ENCODE assay signal across 27 cellular contexts in the genomic region with DNA sequence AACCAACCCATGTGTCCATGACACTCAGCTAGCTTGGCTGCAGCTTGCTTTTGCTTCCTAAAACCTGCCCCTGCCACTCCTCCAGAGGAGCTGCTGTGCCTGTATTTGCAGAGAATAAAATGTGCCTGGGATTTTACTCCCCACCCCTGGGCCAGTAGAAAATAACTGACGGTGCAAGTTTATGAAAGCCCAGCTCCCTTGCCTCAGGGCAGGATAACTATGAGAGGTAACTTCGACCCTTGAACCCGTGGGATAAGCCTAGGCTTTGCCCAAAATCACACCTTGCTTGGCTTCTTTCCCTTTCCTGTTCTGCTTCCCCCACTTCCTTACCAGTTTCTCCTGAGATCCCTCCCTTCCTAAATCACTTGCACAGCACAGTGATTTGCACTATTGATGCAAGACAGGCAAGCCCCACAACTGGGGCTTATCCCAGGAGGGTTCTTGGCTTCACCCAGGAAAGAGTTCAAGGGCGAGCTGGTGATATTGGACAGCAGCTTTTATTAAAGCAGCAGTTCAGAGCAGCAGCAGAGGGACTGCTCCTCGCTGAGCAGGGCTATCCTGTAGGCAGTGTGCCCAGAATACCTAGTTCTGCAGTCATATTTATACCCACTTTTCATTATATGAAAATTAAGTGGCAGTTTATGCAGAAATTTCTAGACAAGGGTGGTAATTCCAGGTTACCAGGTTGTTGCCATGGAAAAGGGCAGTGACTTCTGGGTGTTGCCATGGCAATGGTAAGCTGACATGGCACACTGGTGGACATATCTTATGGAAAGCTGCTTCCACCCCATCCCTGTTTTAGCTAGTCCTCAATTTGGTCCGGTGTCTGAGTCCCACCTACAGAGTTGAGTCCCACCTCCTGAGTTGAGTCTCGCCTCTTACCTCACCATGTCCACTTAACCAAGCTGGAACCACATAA. TPM values are rescaled to one million over a fixed set of nuclear protein-coding genes. Genes with fewer than 3 reads are reported as not detected.
A peak's percentile ranks its signal among the peaks of the same experiment; 100 is the strongest.
DNase-seq lines count a peak whose midpoint lies in the region; ATAC-seq and TF ChIP-seq lines count a peak whose summit lies in the region.
"Had no signal": no experiment of that assay in that cellular context is flagged by ENCODE, and none has a peak within 500 bp of the region (broad histone marks: within the 10 kb centered on the region; RNA-seq: fewer than 3 reads in every experiment).

No MANE protein-coding gene starts in this region.

- H3K9me3 Mint-ChIP-seq in activated naive CD4-positive, alpha-beta T cell treated with anti-CD3 and anti-CD28 coated beads, Interleukin-2, amount 50 U/mL, for 72 hours: no peaks in the 10 kb centered on the region
- H3K9me3 Mint-ChIP-seq: CD8-positive, alpha-beta memory T cell had no signal

- H3K9me3 ChIP-seq in SJCRH30 (replicated peaks) (no peaks in the 10 kb centered on the region), breast epithelium (peaks cover 0 to 5% of the 10 kb centered on the region in 2 donors)

- intact Hi-C loops in left colon (cut with DNase I, micrococcal nuclease): no loop called here
- intact Hi-C loops in breast epithelium (cut with DNase I; ENCODE audit: low total_unique reads): no loop called here

- H3K4me3 ChIP-seq in KMS-11 (IDR thresholded peaks at IDR 0.05; ENCODE audit: insufficient read depth, low read depth, low read length) (no peak overlapping the region), SJCRH30 (no peak overlapping the region), breast epithelium (no peak overlapping the region)
- H3K4me3 ChIP-seq: GM23248, MG63 had no signal

- H2AFZ ChIP-seq in KMS-11 (ENCODE audit: low read depth): 0 out of 2 replicates have a peak overlapping the region, but pooled peaks have one; percentile 29
- H2AFZ ChIP-seq: GM23248 had no signal

- peak; percentile 70 for ATAC-seq in left colon
- ATAC-seq in activated naive CD4-positive, alpha-beta T cell treated with anti-CD3 and anti-CD28 coated beads, Interleukin-2, amount 50 U/mL, for 72 hours: no peak
- ATAC-seq: PC-3 had no signal

- DNase-seq in SJCRH30 (peak; percentile 16 to 31), left colon (no peak), myocyte (ENCODE audit: low read depth) (peak; percentile 33), KG1 (lab: John Stamatoyannopoulos, UW) (no peak), breast epithelium (ENCODE audit: low spot score in 2 of 2) (no peak)
- DNase-seq in activated naive CD4-positive, alpha-beta T cell treated with anti-CD3 and anti-CD28 coated beads, Interleukin-2, amount 50 U/mL, for 72 hours (ENCODE audit: low spot score in 2 of 2): no peak
- DNase-seq: Calu3; CD8-positive, alpha-beta memory T cell; DMS79 treated with DMSO at 0.1 percent for 48 hours; GF-D8; GM23248; H7; MG63; NCI-H1048; NCI-H1417 treated with DMSO at 0.1 percent for 48 hours; NCI-H1694 treated with DMSO at 0.1 percent for 48 hours; NCI-H2081; NCI-H2171; NCI-H345; NCI-H510A treated with DMSO at 0.1 percent for 48 hours; NCI-H748 treated with DMSO at 0.1 percent for 48 hours; PC-3; Right ventricle myocardium superior; T-helper 1 cell had no signal

- peak overlapping the region; percentile 37 for H3K27ac ChIP-seq in KMS-11
- H3K27ac ChIP-seq in SJCRH30: no peak overlapping the region; the same call in 1 of the 2 replicates
- no peak overlapping the region for H3K27ac ChIP-seq in breast epithelium
- H3K27ac ChIP-seq: C4-2B, GM23248 had no signal

- TF ChIP-seq POLR2A in breast epithelium (IDR thresholded peaks at IDR 0.05): no peak

- no peak for TF ChIP-seq CTCF in KMS-11 (conservative IDR thresholded peaks at IDR 0.05; ENCODE audit: low read depth, low read length)
- TF ChIP-seq CTCF in breast epithelium (IDR thresholded peaks at IDR 0.05): no peak

- H3K79me2 ChIP-seq in KMS-11 (ENCODE audit: insufficient read depth, low read depth): no peaks in the 10 kb centered on the region

- H3K9ac ChIP-seq in KMS-11: no peak overlapping the region; the same call in 1 of the 2 replicates
- H3K9ac ChIP-seq: GM23248 had no signal

- H3K27me3 ChIP-seq in KMS-11 (ENCODE audit: insufficient read depth, low read depth) (no peaks in the 10 kb centered on the region), SJCRH30 (no peaks in the 10 kb centered on the region), breast epithelium (no peaks in the 10 kb centered on the region)
- H3K27me3 ChIP-seq: MG63 had no signal

- peaks cover 0 to 4% of the 10 kb centered on the region in 2 donors for H3K36me3 Mint-ChIP-seq in activated naive CD4-positive, alpha-beta T cell treated with anti-CD3 and anti-CD28 coated beads, Interleukin-2, amount 50 U/mL, for 72 hours
- H3K36me3 Mint-ChIP-seq: CD8-positive, alpha-beta memory T cell had no signal

- no peak overlapping the region for H3K27ac Mint-ChIP-seq in activated naive CD4-positive, alpha-beta T cell treated with anti-CD3 and anti-CD28 coated beads, Interleukin-2, amount 50 U/mL, for 72 hours
- H3K27ac Mint-ChIP-seq: B cell had no signal

- H3K4me1 ChIP-seq in KMS-11 (ENCODE audit: low read depth, poor library complexity, severe bottlenecking) (peaks cover 95% of the 10 kb centered on the region), SJCRH30 (peaks cover 10% of the 10 kb centered on the region), breast epithelium (no peaks in the 10 kb centered on the region)

- no peaks in the 10 kb centered on the region for H4K20me1 ChIP-seq in KMS-11 (ENCODE audit: insufficient read depth)

- peak overlapping the region; percentile 91 for H3K4me2 ChIP-seq in KMS-11

- H3K36me3 ChIP-seq in KMS-11 (ENCODE audit: insufficient read depth): no peaks in the 10 kb centered on the region
- H3K36me3 ChIP-seq in SJCRH30: no peaks in the 10 kb centered on the region
- H3K36me3 ChIP-seq in breast epithelium: no peaks in the 10 kb centered on the region
- H3K36me3 ChIP-seq: MG63 had no signal

RNA-seq across cellular contexts. Expression of a gene that starts 6.3 kb away (rescaled TPM):
- total RNA-seq in SJCRH30 (2014; rRNA removed; shearing (Covaris generic)): 8.3 and 9.2 TPM in 2 replicates
- total RNA-seq in left colon: 1 to 10 TPM; 6.3 to 6.6 TPM
- 11.4 and 13.7 TPM in 2 replicates for total RNA-seq in myocyte
- 4.3 TPM for polyA plus RNA-seq in myocyte (2012)
- 10 to 100 TPM; 12.0 to 13.1 TPM for total RNA-seq in activated naive CD4-positive, alpha-beta T cell treated with anti-CD3 and anti-CD28 coated beads, Interleukin-2, amount 50 U/mL, for 72 hours
- total RNA-seq in breast epithelium: 1 to 10 TPM; 4.8 to 8.3 (median 7.9) TPM

Comparison
In these comparisons a context has a peak if more than half of its experiments do, and no peak if none do; other contexts are left out.
1. DNase-seq: peak in SJCRH30 (2 of 2) and myocyte (single experiment); none in left colon (0 of 2), activated naive CD4-positive, alpha-beta T cell treated with anti-CD3 and anti-CD28 coated beads, Interleukin-2, amount 50 U/mL, for 72 hours (0 of 2), KG1 (single experiment) and breast epithelium (0 of 2).